In the genomic region with DNA sequence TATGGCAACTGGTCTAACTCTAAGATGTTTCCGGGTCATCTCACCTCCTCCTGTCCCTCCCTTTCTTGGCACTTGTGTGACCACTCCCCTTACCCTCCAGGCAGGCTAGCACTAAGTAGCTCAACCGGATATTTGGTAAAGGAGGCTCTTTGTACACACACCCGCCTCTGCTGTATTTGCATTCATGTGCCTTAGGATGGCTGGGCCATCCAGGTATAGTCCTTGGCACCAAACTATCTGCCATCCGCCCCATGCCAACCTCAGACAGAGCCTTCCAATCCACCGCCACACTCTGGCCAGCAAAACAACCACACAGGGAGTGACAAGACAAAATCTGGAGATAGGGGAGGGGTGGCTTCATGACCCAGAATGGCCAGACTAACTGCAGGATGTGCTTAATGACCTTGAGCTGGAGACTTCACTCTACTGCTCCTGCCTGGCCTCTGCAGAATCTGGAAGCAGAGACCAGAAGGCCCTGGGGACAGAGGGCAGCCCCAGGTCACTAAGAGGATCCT, we compare ENCODE assay signal across 16 cellular contexts. TPM values are rescaled to one million over a fixed set of nuclear protein-coding genes. Genes with fewer than 3 reads are reported as not detected.
DNase-seq lines count a peak whose midpoint lies in the region; ATAC-seq and TF ChIP-seq lines count a peak whose summit lies in the region.
"Had no signal": no experiment of that assay in that cellular context is flagged by ENCODE, and none has a peak within 500 bp of the region (broad histone marks: within the 10 kb centered on the region; RNA-seq: fewer than 3 reads in every experiment).

No MANE protein-coding gene starts in this region.

- WGBS in heart right ventricle, 2 donors = 66 to 72% methylated on average over 5 of the region's 5 CpGs

- peaks cover 18 to 48% of the 10 kb centered on the region in 2 donors for H3K27me3 ChIP-seq in left lung
- H3K27me3 ChIP-seq in upper lobe of right lung = peaks cover 23% of the 10 kb centered on the region
- H3K27me3 ChIP-seq in heart right ventricle = peaks cover 0 to 67% (median 20%) of the 10 kb centered on the region in 7 donors

- ATAC-seq in left lung (peak; percentile 76), upper lobe of right lung (peak; percentile 82), heart right ventricle (no peak)
- ATAC-seq: foreskin keratinocyte had no signal

- DNase-seq in SIG-M5 treated with dmso at 0.1 percent for 504 hours (lab: John Stamatoyannopoulos, UW; ENCODE audit: unreplicated experiment) (peak; percentile 79), SIG-M5 (lab: John Stamatoyannopoulos, UW) (no peak), SK-MEL-5 (ENCODE audit: low read depth, low spot score) (peak; percentile 30), left lung (no peak), upper lobe of right lung (peak; percentile 31), dedifferentiated amniotic fluid mesenchymal stem cell (ENCODE audit: extremely low spot score) (no peak), NCI-H2171 (lab: John Stamatoyannopoulos, UW) (no peak), heart right ventricle (no peak)
- DNase-seq: activated naive CD8-positive, alpha-beta T cell treated with anti-CD3 and anti-CD28 coated beads, Interleukin-2, amount 10 ng/mL, durations not matched to agents 7 days and 5 days; CD4-positive, alpha-beta memory T cell; foreskin keratinocyte; GDM1; H7; NCI-H1694 treated with DMSO at 0.1 percent for 48 hours; T-helper 1 cell had no signal

- in situ Hi-C loops in SK-MEL-5 (cut with HindIII; ENCODE audit: low pct_unique_long_range_greater_than_20kb, low sequenced_read_pairs) = no loop called here

- intact Hi-C loops in left lung (cut with DNase I) = no loop called here
- intact Hi-C loops in upper lobe of right lung (cut with DNase I) = loop anchor here (2.0 kb wide), 1 partner anchor 17 kb away; no protein-coding TSS in a partner anchor
- intact Hi-C loops in heart right ventricle (cut with DNase I) = no loop called here

- H3K9me3 ChIP-seq in left lung = peaks cover 0 to 11% of the 10 kb centered on the region in 2 donors
- H3K9me3 ChIP-seq in upper lobe of right lung = no peaks in the 10 kb centered on the region
- H3K9me3 ChIP-seq in heart right ventricle = peaks cover 0 to 33% (median 9%) of the 10 kb centered on the region in 11 donors

- H3K36me3 ChIP-seq in left lung (no peaks in the 10 kb centered on the region), upper lobe of right lung (no peaks in the 10 kb centered on the region), heart right ventricle (no peaks in the 10 kb centered on the region)
- H3K36me3 ChIP-seq: cardiac muscle cell had no signal

- peaks cover 0 to 2% of the 10 kb centered on the region in 2 donors for H3K4me1 ChIP-seq in left lung
- H3K4me1 ChIP-seq in upper lobe of right lung = peaks cover 3% of the 10 kb centered on the region
- H3K4me1 ChIP-seq in heart right ventricle = peaks cover 0 to 6% (median 0%) of the 10 kb centered on the region in 9 donors
- H3K4me1 ChIP-seq: foreskin keratinocyte had no signal

- TF ChIP-seq CTCF in left lung (IDR thresholded peaks at IDR 0.05) = no peak
- no peak for TF ChIP-seq CTCF in upper lobe of right lung (IDR thresholded peaks at IDR 0.05)
- TF ChIP-seq CTCF in heart right ventricle (IDR thresholded peaks at IDR 0.05) = no peak

- H3K4me3 ChIP-seq in left lung (no peak overlapping the region), upper lobe of right lung (no peak overlapping the region), heart right ventricle (no peak overlapping the region)
- H3K4me3 ChIP-seq: cardiac muscle cell had no signal

- no peak overlapping the region for H3K27ac ChIP-seq in left lung
- no peak overlapping the region for H3K27ac ChIP-seq in upper lobe of right lung
- no peak overlapping the region for H3K27ac ChIP-seq in heart right ventricle
- H3K27ac ChIP-seq: cardiac muscle cell, foreskin keratinocyte had no signal

RNA-seq across cellular contexts. Expression of a gene that starts 59.5 kb away (rescaled TPM):
- 2.4 and 2.7 TPM in 2 replicates for total RNA-seq in SK-MEL-5 (2014; rRNA removed; shearing (Covaris generic))
- 19.0 and 21.3 TPM in 2 replicates for polyA plus RNA-seq in SK-MEL-5 (2015; cell fraction: cytosol; rRNA removed)
- polyA plus RNA-seq in SK-MEL-5 (2015; cell fraction: nucleus; rRNA removed) = 51.6 and 61.0 TPM in 2 replicates
- total RNA-seq in left lung = 10 to 100 TPM; 19.7 to 30.1 TPM
- total RNA-seq in upper lobe of right lung = 31.6 TPM
- total RNA-seq in heart right ventricle = 100 to 1,000 TPM; 122 to 199 (median 164) TPM
- 100 to 1,000 TPM in 1 of 2 donors, 10 to 100 TPM in 1; 41.4 to 156 TPM for polyA plus RNA-seq in heart right ventricle

Comparison
In these comparisons a context has a peak if more than half of its experiments do, and no peak if none do; other contexts are left out.
1. DNase-seq: peak in SIG-M5 treated with dmso at 0.1 percent for 504 hours (single experiment), SK-MEL-5 (single experiment) and upper lobe of right lung (single experiment); none in SIG-M5 (single experiment), left lung (0 of 2), dedifferentiated amniotic fluid mesenchymal stem cell (single experiment), NCI-H2171 (single experiment) and heart right ventricle (0 of 2).
2. ATAC-seq: peak in left lung (single experiment) and upper lobe of right lung (single experiment); none in heart right ventricle (0 of 8).